In genomic region chr19:16025108-16026101, GRCh38 we compare ENCODE assay signal across 9 cellular contexts. TPM values are rescaled to one million over a fixed set of nuclear protein-coding genes. Genes with fewer than 3 reads are reported as not detected.
DNase-seq lines count a peak whose midpoint lies in the region; ATAC-seq, FAIRE-seq and TF ChIP-seq lines count a peak whose summit lies in the region.
"Had no signal": no experiment of that assay in that cellular context is flagged by ENCODE, and none has a peak within 500 bp of the region (broad histone marks: within the 10 kb centered on the region; RNA-seq: fewer than 3 reads in every experiment).

No MANE protein-coding gene starts in this region.

- intact Hi-C loops in left lung (cut with DNase I): no loop called here

- no peak overlapping the region for H3K9ac ChIP-seq in astrocyte (ENCODE audit: low read length)

- no peak overlapping the region for H3K4me2 ChIP-seq in astrocyte (ENCODE audit: low read length)

- TF ChIP-seq CTCF in astrocyte (IDR thresholded peaks at IDR 0.05; ENCODE audit: insufficient read depth, low read depth, low read length): peak; percentile 34
- peak in 1 of 2 donors; percentile 26 for TF ChIP-seq CTCF in left lung (IDR thresholded peaks at IDR 0.05)

- H3K9me3 ChIP-seq in astrocyte (ENCODE audit: insufficient read depth, low read depth, low read length): no peaks in the 10 kb centered on the region
- H3K9me3 ChIP-seq in left lung: no peaks in the 10 kb centered on the region
- no peaks in the 10 kb centered on the region for H3K9me3 ChIP-seq in CD8-positive, alpha-beta memory T cell (ENCODE audit: low read length)

- peak; percentile 45 for ATAC-seq in left lung
- ATAC-seq in HG03045 (IDR thresholded peaks at IDR 0.05; ENCODE audit: unreplicated experiment): no peak

- CTCF ChIA-PET in CD8-positive, alpha-beta memory T cell (lab: Charles Lee): no interaction called here

- no peaks in the 10 kb centered on the region for H3K36me3 Mint-ChIP-seq in astrocyte (ENCODE audit: low read depth, unreplicated experiment)
- no peaks in the 10 kb centered on the region for H3K36me3 Mint-ChIP-seq in CD8-positive, alpha-beta memory T cell
- H3K36me3 Mint-ChIP-seq: IgD-negative memory B cell had no signal

- H3K36me3 ChIP-seq in astrocyte (ENCODE audit: insufficient read depth, low read length) (no peaks in the 10 kb centered on the region), left lung (no peaks in the 10 kb centered on the region)
- H3K36me3 ChIP-seq in CD8-positive, alpha-beta memory T cell (ENCODE audit: insufficient read depth, low read length): no peaks in the 10 kb centered on the region

- H2AFZ ChIP-seq in astrocyte (ENCODE audit: low read depth, low read length): no peak overlapping the region

- H3K4me1 ChIP-seq in astrocyte (ENCODE audit: insufficient read depth, low read length) (no peaks in the 10 kb centered on the region), left lung (no peaks in the 10 kb centered on the region)
- no peaks in the 10 kb centered on the region for H3K4me1 ChIP-seq in CD8-positive, alpha-beta memory T cell (ENCODE audit: insufficient read depth, low read length)

- H3K27ac ChIP-seq in astrocyte (ENCODE audit: low read depth, low read length) (no peak overlapping the region), left lung (no peak overlapping the region)
- no peak overlapping the region for H3K27ac ChIP-seq in CD8-positive, alpha-beta memory T cell (ENCODE audit: low read depth, low read length)

- no peaks in the 10 kb centered on the region for H3K27me3 ChIP-seq in astrocyte (ENCODE audit: insufficient read depth, low read length)
- H3K27me3 ChIP-seq in left lung: no peaks in the 10 kb centered on the region
- H3K27me3 ChIP-seq in CD8-positive, alpha-beta memory T cell (ENCODE audit: insufficient read depth, low read length, poor library complexity, severe bottlenecking): no peaks in the 10 kb centered on the region

- H3K4me1 Mint-ChIP-seq in astrocyte (ENCODE audit: low read depth, unreplicated experiment): no peaks in the 10 kb centered on the region
- peaks cover 0 to 4% (median 0%) of the 10 kb centered on the region in 3 donors for H3K4me1 Mint-ChIP-seq in CD8-positive, alpha-beta memory T cell

- DNase-seq in Daoy (ENCODE audit: low read depth) (peak; percentile 64), KBM-7 (peak; percentile 24), astrocyte (ENCODE audit: low read depth) (peak; percentile 14), left lung (no peak), activated gamma-delta T cell (lab: John Stamatoyannopoulos, UW) (no peak), NCI-H748 (lab: John Stamatoyannopoulos, UW; ENCODE audit: unreplicated experiment) (no peak)
- DNase-seq in CD8-positive, alpha-beta memory T cell: no peak

- no peak overlapping the region for H3K4me3 ChIP-seq in astrocyte (ENCODE audit: insufficient read depth, low read depth, low read length)
- no peak overlapping the region for H3K4me3 ChIP-seq in left lung
- H3K4me3 ChIP-seq in CD8-positive, alpha-beta memory T cell (ENCODE audit: low read length): no peak overlapping the region

- FAIRE-seq in astrocyte (lab: Jason Lieb, UNC): no peak

- POLR2A ChIA-PET in CD8-positive, alpha-beta memory T cell (lab: Charles Lee): no interaction called here

- no peaks in the 10 kb centered on the region for H3K79me2 ChIP-seq in astrocyte (ENCODE audit: insufficient read depth, low read length)

- in situ Hi-C loops in KBM-7 (cut with MboI; ENCODE audit: low pct_unique_long_range_greater_than_20kb, low sequenced_read_pairs): no loop called here

- H4K20me1 ChIP-seq in astrocyte (ENCODE audit: insufficient read depth, low read length): no peaks in the 10 kb centered on the region

- H3K4me3 Mint-ChIP-seq in astrocyte (ENCODE audit: unreplicated experiment): no peak overlapping the region
- no peak overlapping the region for H3K4me3 Mint-ChIP-seq in CD8-positive, alpha-beta memory T cell
- H3K4me3 Mint-ChIP-seq: IgD-negative memory B cell had no signal

- peaks cover 5% of the 10 kb centered on the region for H3K27me3 Mint-ChIP-seq in astrocyte (ENCODE audit: low read depth, unreplicated experiment)
- no peaks in the 10 kb centered on the region for H3K27me3 Mint-ChIP-seq in CD8-positive, alpha-beta memory T cell
- H3K27me3 Mint-ChIP-seq: IgD-negative memory B cell had no signal

- H3K27ac Mint-ChIP-seq in astrocyte (ENCODE audit: unreplicated experiment): no peak overlapping the region
- no peak overlapping the region for H3K27ac Mint-ChIP-seq in CD8-positive, alpha-beta memory T cell
- H3K27ac Mint-ChIP-seq: IgD-negative memory B cell had no signal

- H3K9me3 Mint-ChIP-seq in astrocyte (ENCODE audit: unreplicated experiment): peaks cover 10% of the 10 kb centered on the region
- no peaks in the 10 kb centered on the region for H3K9me3 Mint-ChIP-seq in CD8-positive, alpha-beta memory T cell
- H3K9me3 Mint-ChIP-seq: IgD-negative memory B cell had no signal

RNA-seq across cellular contexts. Expression of gene TPM4, which starts 50.9 kb away (rescaled TPM):
- total RNA-seq in Daoy (2014; rRNA removed; shearing (Covaris generic)): 1,303 and 1,358 TPM in 2 replicates
- total RNA-seq in astrocyte: 811 and 843 TPM in 2 replicates
- total RNA-seq in left lung: 100 to 1,000 TPM; 437 to 536 TPM
- 100 to 1,000 TPM; 259 to 270 TPM for total RNA-seq in CD8-positive, alpha-beta memory T cell
- polyA plus RNA-seq in CD8-positive, alpha-beta memory T cell: 127 TPM

Comparison
In these comparisons a context has a peak if more than half of its experiments do, and no peak if none do; other contexts are left out.
1. DNase-seq: peak in Daoy (single experiment), KBM-7 (single experiment) and astrocyte (single experiment); none in left lung (0 of 2), activated gamma-delta T cell (single experiment), NCI-H748 (single experiment) and CD8-positive, alpha-beta memory T cell (0 of 5).